ENCODE assay signal across 26 cellular contexts in the genomic region with DNA sequence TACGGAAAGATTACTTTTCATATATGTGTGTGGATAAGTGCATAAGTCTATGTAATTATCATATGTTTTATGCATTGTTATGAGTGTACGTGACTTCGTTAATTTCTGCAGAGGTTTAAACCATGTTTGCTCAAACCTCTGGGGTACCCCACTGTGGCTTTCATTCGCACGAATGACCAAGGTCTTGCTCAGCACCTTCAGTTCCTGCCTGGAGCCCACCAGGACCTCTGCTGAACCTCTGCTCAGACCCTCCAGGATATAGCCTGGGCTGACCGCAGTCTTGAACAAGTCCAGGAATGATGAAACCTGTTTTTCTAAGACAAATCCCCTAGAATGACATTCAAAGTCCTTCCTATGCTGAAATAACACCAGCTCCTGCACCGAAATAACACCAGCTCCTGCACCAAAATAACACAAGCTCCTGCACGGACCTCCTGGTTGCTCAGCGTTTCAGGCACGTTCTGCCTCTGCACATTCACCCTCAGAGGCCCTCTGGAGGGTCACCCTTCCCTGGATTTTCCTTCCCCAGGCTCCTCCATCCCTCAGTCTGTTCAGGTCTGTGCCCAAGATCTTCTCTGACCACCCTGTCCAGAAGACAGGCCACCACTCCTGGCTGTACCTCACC.
"Had no signal": no experiment of that assay in that cellular context is flagged by ENCODE, and none has a peak within 500 bp of the region (broad histone marks: within the 10 kb centered on the region; RNA-seq: fewer than 3 reads in every experiment).

No MANE protein-coding gene starts in this region.

- H3K36me3 Mint-ChIP-seq: activated naive CD4-positive, alpha-beta T cell treated with anti-CD3 and anti-CD28 coated beads, Interleukin-2, amount 10 ng/mL, durations not matched to agents 7 days and 5 days; activated naive CD8-positive, alpha-beta T cell treated with anti-CD3 and anti-CD28 coated beads, Interleukin-2, amount 10 ng/mL, durations not matched to agents 7 days and 5 days; natural killer cell treated with Interleukin-12 subunit alpha and Interleukin-12 subunit beta and Interleukin-15 and Interleukin-18, amount 100 ng/mL, for 72 hours; stimulated activated naive B cell treated with anti-CD40 and anti-IgM and Interleukin-4, amounts not matched to agents 10 μg/mL and 1 μg/mL and 100 μg/mL, for 72 hours had no signal

- H3K9me3 Mint-ChIP-seq: activated CD4-positive, alpha-beta memory T cell treated with anti-CD3 and anti-CD28 coated beads, Interleukin-2, amount 10 ng/mL, durations not matched to agents 7 days and 5 days; activated CD4-positive, alpha-beta T cell treated with anti-CD3 and anti-CD28 coated beads, Interleukin-2, amount 10 ng/mL, durations not matched to agents 7 days and 5 days; activated naive CD4-positive, alpha-beta T cell treated with anti-CD3 and anti-CD28 coated beads, Interleukin-2, amount 10 ng/mL, durations not matched to agents 7 days and 5 days; activated naive CD8-positive, alpha-beta T cell treated with anti-CD3 and anti-CD28 coated beads, Interleukin-2, amount 10 ng/mL, durations not matched to agents 7 days and 5 days; activated T-cell treated with anti-CD3 and anti-CD28 coated beads, Interleukin-2, amount 50 U/mL, for 24 hours; central memory CD8-positive, alpha-beta T cell; effector memory CD8-positive, alpha-beta T cell; natural killer cell treated with Interleukin-12 subunit alpha and Interleukin-12 subunit beta and Interleukin-15 and Interleukin-18, amount 100 ng/mL, for 72 hours; T-helper 1 cell treated with Interleukin-12 subunit alpha and Interleukin-12 subunit beta and Interleukin-4 antibody, amounts not matched to agents 30 μg/mL and 1 μg/mL, for 36 hours had no signal

- H3K4me1 Mint-ChIP-seq: activated CD4-positive, alpha-beta memory T cell treated with anti-CD3 and anti-CD28 coated beads, Interleukin-2, amount 10 ng/mL, durations not matched to agents 7 days and 5 days; activated CD4-positive, alpha-beta T cell treated with anti-CD3 and anti-CD28 coated beads, Interleukin-2, amount 10 ng/mL, durations not matched to agents 7 days and 5 days; activated naive CD4-positive, alpha-beta T cell treated with anti-CD3 and anti-CD28 coated beads, Interleukin-2, amount 10 ng/mL, durations not matched to agents 7 days and 5 days; central memory CD8-positive, alpha-beta T cell had no signal

- H3K27ac ChIP-seq: gastrocnemius medialis, left lung, lower lobe of right lung, ovary, right atrium auricular region, stomach, tibial artery had no signal

- DNase-seq: activated CD4-positive, alpha-beta memory T cell treated with anti-CD3 and anti-CD28 coated beads, Interleukin-2, amount 10 ng/mL, durations not matched to agents 7 days and 5 days; activated CD4-positive, alpha-beta T cell treated with anti-CD3 and anti-CD28 coated beads for 1 hour; activated CD4-positive, alpha-beta T cell treated with anti-CD3 and anti-CD28 coated beads, Interleukin-2, amount 10 ng/mL, durations not matched to agents 7 days and 5 days; activated CD8-positive, alpha-beta memory T cell treated with anti-CD3 and anti-CD28 coated beads, Interleukin-2, amount 50 U/mL, for 48 hours; activated gamma-delta T cell; activated naive CD4-positive, alpha-beta T cell treated with anti-CD3 and anti-CD28 coated beads, Interleukin-2, amount 10 ng/mL, durations not matched to agents 7 days and 5 days; activated naive CD8-positive, alpha-beta T cell treated with anti-CD3 and anti-CD28 coated beads, Interleukin-2, amount 10 ng/mL, durations not matched to agents 7 days and 5 days; activated T-cell treated with anti-CD3 and anti-CD28 coated beads, Interleukin-2, amount 50 U/mL, for 24 hours; cortex of kidney; effector memory CD8-positive, alpha-beta T cell; gastrocnemius medialis; glutamatergic neuron; left lung; lower lobe of right lung; mucosa of descending colon; ovary; stimulated activated CD4-positive, alpha-beta T cell treated with anti-CD3 and anti-CD28 coated beads, Interleukin-1b, Interleukin-23, amount 100 ng/mL, for 48 hours; stimulated activated naive B cell treated with anti-CD40 and anti-IgM and Interleukin-4, amounts not matched to agents 10 μg/mL and 1 μg/mL and 100 μg/mL, for 72 hours; stomach; T-helper 9 cell; tibial artery had no signal

- H3K27me3 Mint-ChIP-seq: activated CD4-positive, alpha-beta T cell treated with anti-CD3 and anti-CD28 coated beads, Interleukin-2, amount 10 ng/mL, durations not matched to agents 7 days and 5 days; activated naive CD8-positive, alpha-beta T cell treated with anti-CD3 and anti-CD28 coated beads, Interleukin-2, amount 10 ng/mL, durations not matched to agents 7 days and 5 days; stimulated activated naive B cell treated with anti-CD40 and anti-IgM and Interleukin-4, amounts not matched to agents 10 μg/mL and 1 μg/mL and 100 μg/mL, for 72 hours had no signal

- H3K4me3 ChIP-seq: gastrocnemius medialis, left lung, lower lobe of right lung, mucosa of descending colon, ovary, right atrium auricular region, smooth muscle cell, stomach, tibial artery had no signal

- H3K4me3 Mint-ChIP-seq: activated CD4-positive, alpha-beta memory T cell treated with anti-CD3 and anti-CD28 coated beads, Interleukin-2, amount 10 ng/mL, durations not matched to agents 7 days and 5 days; activated CD4-positive, alpha-beta T cell treated with anti-CD3 and anti-CD28 coated beads, Interleukin-2, amount 10 ng/mL, durations not matched to agents 7 days and 5 days; activated naive CD4-positive, alpha-beta T cell treated with anti-CD3 and anti-CD28 coated beads, Interleukin-2, amount 10 ng/mL, durations not matched to agents 7 days and 5 days; activated naive CD8-positive, alpha-beta T cell treated with anti-CD3 and anti-CD28 coated beads, Interleukin-2, amount 10 ng/mL, durations not matched to agents 7 days and 5 days; activated T-cell treated with anti-CD3 and anti-CD28 coated beads, Interleukin-2, amount 50 U/mL, for 24 hours; central memory CD8-positive, alpha-beta T cell; effector memory CD8-positive, alpha-beta T cell; natural killer cell treated with Interleukin-12 subunit alpha and Interleukin-12 subunit beta and Interleukin-15 and Interleukin-18, amount 100 ng/mL, for 72 hours; stimulated activated naive B cell treated with anti-CD40 and anti-IgM and Interleukin-4, amounts not matched to agents 10 μg/mL and 1 μg/mL and 100 μg/mL, for 72 hours; T-helper 1 cell treated with Interleukin-12 subunit alpha and Interleukin-12 subunit beta and Interleukin-4 antibody, amounts not matched to agents 30 μg/mL and 1 μg/mL, for 36 hours had no signal

- H3K27ac Mint-ChIP-seq: activated CD4-positive, alpha-beta memory T cell treated with anti-CD3 and anti-CD28 coated beads, Interleukin-2, amount 10 ng/mL, durations not matched to agents 7 days and 5 days; activated CD4-positive, alpha-beta T cell treated with anti-CD3 and anti-CD28 coated beads, Interleukin-2, amount 10 ng/mL, durations not matched to agents 7 days and 5 days; activated naive CD4-positive, alpha-beta T cell treated with anti-CD3 and anti-CD28 coated beads, Interleukin-2, amount 10 ng/mL, durations not matched to agents 7 days and 5 days; activated naive CD8-positive, alpha-beta T cell treated with anti-CD3 and anti-CD28 coated beads, Interleukin-2, amount 10 ng/mL, durations not matched to agents 7 days and 5 days; activated T-cell treated with anti-CD3 and anti-CD28 coated beads, Interleukin-2, amount 50 U/mL, for 24 hours; effector memory CD8-positive, alpha-beta T cell; natural killer cell treated with Interleukin-12 subunit alpha and Interleukin-12 subunit beta and Interleukin-15 and Interleukin-18, amount 100 ng/mL, for 72 hours; stimulated activated naive B cell treated with anti-CD40 and anti-IgM and Interleukin-4, amounts not matched to agents 10 μg/mL and 1 μg/mL and 100 μg/mL, for 72 hours; T-helper 1 cell treated with Interleukin-12 subunit alpha and Interleukin-12 subunit beta and Interleukin-4 antibody, amounts not matched to agents 30 μg/mL and 1 μg/mL, for 36 hours had no signal

- H3K4me1 ChIP-seq: lower lobe of right lung, right atrium auricular region, tibial artery had no signal

- ATAC-seq: effector memory CD8-positive, alpha-beta T cell; gastrocnemius medialis; left lung; lower lobe of right lung; mucosa of descending colon; natural killer cell treated with Interleukin-12 subunit alpha and Interleukin-12 subunit beta and Interleukin-15 and Interleukin-18, amount 100 ng/mL, for 72 hours; stimulated activated naive B cell treated with anti-CD40 and anti-IgM and Interleukin-4, amounts not matched to agents 10 μg/mL and 1 μg/mL and 100 μg/mL, for 72 hours had no signal

- H3K9me3 ChIP-seq: gastrocnemius medialis, left lung, lower lobe of right lung, mucosa of descending colon, ovary, right atrium auricular region, stomach, tibial artery had no signal

- H3K36me3 ChIP-seq: gastrocnemius medialis, left lung, lower lobe of right lung, ovary, right atrium auricular region, stomach, tibial artery had no signal

- H3K27me3 ChIP-seq: gastrocnemius medialis, left lung, ovary, right atrium auricular region, stomach had no signal

- H3K4me2 ChIP-seq: smooth muscle cell had no signal
